8 cellular contexts compared by ENCODE assay signal in genomic region chr3:85397434-85397833, GRCh38.
"Had no signal": no experiment of that assay in that cellular context is flagged by ENCODE, and none has a peak within 500 bp of the region (broad histone marks: within the 10 kb centered on the region; RNA-seq: fewer than 3 reads in every experiment).

No MANE protein-coding gene starts in this region.

- H3K4me3 ChIP-seq: GM12878 had no signal

- ATAC-seq: GM12878 had no signal

- FAIRE-seq: G401.6, GM12878, GM12891, GM12892, GM18507, GM19239 had no signal

- DNase-seq: GDM1, GF-D8 had no signal
